In genomic region chrX:30889147-30890125, GRCh38 we compare ENCODE assay signal across 1 cellular context.
TF ChIP-seq lines count a peak whose summit lies in the region.

A gene with protein sequence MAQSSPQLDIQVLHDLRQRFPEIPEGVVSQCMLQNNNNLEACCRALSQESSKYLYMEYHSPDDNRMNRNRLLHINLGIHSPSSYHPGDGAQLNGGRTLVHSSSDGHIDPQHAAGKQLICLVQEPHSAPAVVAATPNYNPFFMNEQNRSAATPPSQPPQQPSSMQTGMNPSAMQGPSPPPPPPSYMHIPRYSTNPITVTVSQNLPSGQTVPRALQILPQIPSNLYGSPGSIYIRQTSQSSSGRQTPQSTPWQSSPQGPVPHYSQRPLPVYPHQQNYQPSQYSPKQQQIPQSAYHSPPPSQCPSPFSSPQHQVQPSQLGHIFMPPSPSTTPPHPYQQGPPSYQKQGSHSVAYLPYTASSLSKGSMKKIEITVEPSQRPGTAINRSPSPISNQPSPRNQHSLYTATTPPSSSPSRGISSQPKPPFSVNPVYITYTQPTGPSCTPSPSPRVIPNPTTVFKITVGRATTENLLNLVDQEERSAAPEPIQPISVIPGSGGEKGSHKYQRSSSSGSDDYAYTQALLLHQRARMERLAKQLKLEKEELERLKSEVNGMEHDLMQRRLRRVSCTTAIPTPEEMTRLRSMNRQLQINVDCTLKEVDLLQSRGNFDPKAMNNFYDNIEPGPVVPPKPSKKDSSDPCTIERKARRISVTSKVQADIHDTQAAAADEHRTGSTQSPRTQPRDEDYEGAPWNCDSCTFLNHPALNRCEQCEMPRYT (minus strand): TSS chrX:30889254. CDS start chrX:30859588, 29,666 bp downstream.

TF ChIP-seq in HEK293, 187 proteins besides CTCF, POLR2A, EP300 and RAD21 (continued from another document and continues in another):
- TF ChIP-seq ZNF239 (tag by site-specific recombination; IDR thresholded peaks at IDR 0.05) (no peak), YY1 (tag by site-specific recombination; IDR thresholded peaks at IDR 0.05) (peak; percentile 96), ZNF518A (tag by site-specific recombination; conservative IDR thresholded peaks at IDR 0.05; ENCODE audit: low read depth) (peak; percentile 65), ZNF37A (tag by site-specific recombination; IDR thresholded peaks at IDR 0.05) (no peak), ZNF292 (tag by site-specific recombination; IDR thresholded peaks at IDR 0.05; ENCODE audit: borderline replicate concordance, low read depth) (no peak), ZFP37 (tag by site-specific recombination; IDR thresholded peaks at IDR 0.05) (no peak), ZNF768 (tag by site-specific recombination; IDR thresholded peaks at IDR 0.05) (no peak), ZNF510 (tag by site-specific recombination; IDR thresholded peaks at IDR 0.05; ENCODE audit: insufficient replicate concordance) (no peak), ZNF16 (tag by site-specific recombination; IDR thresholded peaks at IDR 0.05; ENCODE audit: low read depth) (no peak), PRDM10 (tag by site-specific recombination; IDR thresholded peaks at IDR 0.05) (peak; percentile 83), ZNF473 (tag by site-specific recombination; IDR thresholded peaks at IDR 0.05) (no peak), ZNF501 (tag by site-specific recombination; IDR thresholded peaks at IDR 0.05) (no peak), ZNF639 (tag by site-specific recombination; IDR thresholded peaks at IDR 0.05) (0 out of 2 replicates have a peak, but pooled peaks have one; percentile 44), REPIN1 (tag by site-specific recombination; IDR thresholded peaks at IDR 0.05; ENCODE audit: low read depth) (no peak), ZBTB1 (tag by site-specific recombination; IDR thresholded peaks at IDR 0.05) (no peak), ZFP41 (tag by site-specific recombination; IDR thresholded peaks at IDR 0.05; ENCODE audit: borderline replicate concordance) (no peak), ZNF629 (tag by site-specific recombination; IDR thresholded peaks at IDR 0.05) (peak; percentile 61; the same call in 1 of the 2 replicates), ZNF558 (tag by site-specific recombination; IDR thresholded peaks at IDR 0.05) (no peak), ZNF155 (tag by site-specific recombination; IDR thresholded peaks at IDR 0.05) (no peak), ZNF514 (tag by site-specific recombination; IDR thresholded peaks at IDR 0.05) (no peak), ZNF610 (tag by site-specific recombination; IDR thresholded peaks at IDR 0.05; ENCODE audit: borderline replicate concordance) (no peak), ZBTB20 (tag by site-specific recombination; IDR thresholded peaks at IDR 0.05) (no peak), ZNF350 (tag by site-specific recombination; IDR thresholded peaks at IDR 0.05) (no peak), ZNF529 (tag by site-specific recombination; IDR thresholded peaks at IDR 0.05; ENCODE audit: insufficient replicate concordance) (no peak), INSM2 (tag by site-specific recombination; IDR thresholded peaks at IDR 0.05) (0 out of 2 replicates have a peak, but pooled peaks have one; percentile 39), KLF17 (tag by site-specific recombination; IDR thresholded peaks at IDR 0.05) (no peak), ZNF324 (tag by site-specific recombination; IDR thresholded peaks at IDR 0.05) (no peak; the same call in 1 of the 2 replicates), ZNF18 (tag by site-specific recombination; IDR thresholded peaks at IDR 0.05) (0 out of 2 replicates have a peak, but pooled peaks have one; percentile 42), ZNF184 (tag by site-specific recombination; IDR thresholded peaks at IDR 0.05) (no peak), ZNF366 (tag by site-specific recombination; conservative IDR thresholded peaks at IDR 0.05) (no peak), ZNF521 (tag by site-specific recombination; IDR thresholded peaks at IDR 0.05) (no peak), ZNF211 (tag by site-specific recombination; IDR thresholded peaks at IDR 0.05; ENCODE audit: low read depth) (no peak), ZNF114 (tag by site-specific recombination; IDR thresholded peaks at IDR 0.05) (no peak), ZNF354C (tag by site-specific recombination; IDR thresholded peaks at IDR 0.05; ENCODE audit: borderline replicate concordance, low read depth) (no peak), SP3 (tag by site-specific recombination; IDR thresholded peaks at IDR 0.05) (peak; percentile 92)
- TF ChIP-seq, protein P1, sequence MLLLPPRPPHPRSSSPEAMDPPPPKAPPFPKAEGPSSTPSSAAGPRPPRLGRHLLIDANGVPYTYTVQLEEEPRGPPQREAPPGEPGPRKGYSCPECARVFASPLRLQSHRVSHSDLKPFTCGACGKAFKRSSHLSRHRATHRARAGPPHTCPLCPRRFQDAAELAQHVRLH (tag by site-specific recombination; IDR thresholded peaks at IDR 0.05), result peak; percentile 54; the same call in 1 of the 2 replicates
- TF ChIP-seq, protein P2, sequence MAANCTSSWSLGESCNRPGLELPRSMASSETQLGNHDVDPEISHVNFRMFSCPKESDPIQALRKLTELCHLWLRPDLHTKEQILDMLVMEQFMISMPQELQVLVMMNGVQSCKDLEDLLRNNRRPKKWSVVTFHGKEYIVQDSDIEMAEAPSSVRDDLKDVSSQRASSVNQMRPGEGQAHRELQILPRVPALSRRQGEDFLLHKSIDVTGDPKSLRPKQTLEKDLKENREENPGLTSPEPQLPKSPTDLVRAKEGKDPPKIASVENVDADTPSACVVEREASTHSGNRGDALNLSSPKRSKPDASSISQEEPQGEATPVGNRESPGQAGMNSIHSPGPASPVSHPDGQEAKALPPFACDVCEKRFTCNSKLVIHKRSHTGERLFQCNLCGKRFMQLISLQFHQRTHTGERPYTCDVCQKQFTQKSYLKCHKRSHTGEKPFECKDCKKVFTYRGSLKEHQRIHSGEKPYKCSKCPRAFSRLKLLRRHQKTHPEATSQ (tag by site-specific recombination; IDR thresholded peaks at IDR 0.05), result no peak
- TF ChIP-seq, protein P3, sequence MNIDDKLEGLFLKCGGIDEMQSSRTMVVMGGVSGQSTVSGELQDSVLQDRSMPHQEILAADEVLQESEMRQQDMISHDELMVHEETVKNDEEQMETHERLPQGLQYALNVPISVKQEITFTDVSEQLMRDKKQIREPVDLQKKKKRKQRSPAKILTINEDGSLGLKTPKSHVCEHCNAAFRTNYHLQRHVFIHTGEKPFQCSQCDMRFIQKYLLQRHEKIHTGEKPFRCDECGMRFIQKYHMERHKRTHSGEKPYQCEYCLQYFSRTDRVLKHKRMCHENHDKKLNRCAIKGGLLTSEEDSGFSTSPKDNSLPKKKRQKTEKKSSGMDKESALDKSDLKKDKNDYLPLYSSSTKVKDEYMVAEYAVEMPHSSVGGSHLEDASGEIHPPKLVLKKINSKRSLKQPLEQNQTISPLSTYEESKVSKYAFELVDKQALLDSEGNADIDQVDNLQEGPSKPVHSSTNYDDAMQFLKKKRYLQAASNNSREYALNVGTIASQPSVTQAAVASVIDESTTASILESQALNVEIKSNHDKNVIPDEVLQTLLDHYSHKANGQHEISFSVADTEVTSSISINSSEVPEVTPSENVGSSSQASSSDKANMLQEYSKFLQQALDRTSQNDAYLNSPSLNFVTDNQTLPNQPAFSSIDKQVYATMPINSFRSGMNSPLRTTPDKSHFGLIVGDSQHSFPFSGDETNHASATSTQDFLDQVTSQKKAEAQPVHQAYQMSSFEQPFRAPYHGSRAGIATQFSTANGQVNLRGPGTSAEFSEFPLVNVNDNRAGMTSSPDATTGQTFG (tag by site-specific recombination; IDR thresholded peaks at IDR 0.05; ENCODE audit: borderline replicate concordance), result no peak
